ENCODE assay signal across 1 cellular context in genomic region chr17:82435103-82435502, GRCh38.
A peak's percentile ranks its signal among the peaks of the same experiment; 100 is the strongest.
TF ChIP-seq lines count a peak whose summit lies in the region.

No MANE protein-coding gene starts in this region.

TF ChIP-seq in HEK293, 187 proteins besides CTCF, POLR2A, EP300 and RAD21:
- TF ChIP-seq ZNF274 (IDR thresholded peaks at IDR 0.05; ENCODE audit: low read length): no peak
- no peak for TF ChIP-seq ZNF274 (tag by site-specific recombination; IDR thresholded peaks at IDR 0.05; ENCODE audit: borderline replicate concordance)
- TF ChIP-seq, protein P1, sequence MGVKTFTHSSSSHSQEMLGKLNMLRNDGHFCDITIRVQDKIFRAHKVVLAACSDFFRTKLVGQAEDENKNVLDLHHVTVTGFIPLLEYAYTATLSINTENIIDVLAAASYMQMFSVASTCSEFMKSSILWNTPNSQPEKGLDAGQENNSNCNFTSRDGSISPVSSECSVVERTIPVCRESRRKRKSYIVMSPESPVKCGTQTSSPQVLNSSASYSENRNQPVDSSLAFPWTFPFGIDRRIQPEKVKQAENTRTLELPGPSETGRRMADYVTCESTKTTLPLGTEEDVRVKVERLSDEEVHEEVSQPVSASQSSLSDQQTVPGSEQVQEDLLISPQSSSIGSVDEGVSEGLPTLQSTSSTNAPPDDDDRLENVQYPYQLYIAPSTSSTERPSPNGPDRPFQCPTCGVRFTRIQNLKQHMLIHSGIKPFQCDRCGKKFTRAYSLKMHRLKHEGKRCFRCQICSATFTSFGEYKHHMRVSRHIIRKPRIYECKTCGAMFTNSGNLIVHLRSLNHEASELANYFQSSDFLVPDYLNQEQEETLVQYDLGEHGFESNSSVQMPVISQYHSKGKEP (tag by site-specific recombination; IDR thresholded peaks at IDR 0.05): no peak
- peak; percentile 39; the same call in 1 of the 2 replicates for TF ChIP-seq GLIS1 (tag by site-specific recombination; IDR thresholded peaks at IDR 0.05)
- no peak for TF ChIP-seq ZNF366 (tag by site-specific recombination; conservative IDR thresholded peaks at IDR 0.05)
- TF ChIP-seq ZIC2 (tag by site-specific recombination; IDR thresholded peaks at IDR 0.05): peak; percentile 37; the same call in 1 of the 2 replicates
- TF ChIP-seq ZNF660 (tag by site-specific recombination; IDR thresholded peaks at IDR 0.05): no peak
- TF ChIP-seq GLIS2 (tag by site-specific recombination; IDR thresholded peaks at IDR 0.05): peak; percentile 23; the same call in 1 of the 2 replicates
- no peak for TF ChIP-seq HOXD13 (CRISPR knock-in tag; IDR thresholded peaks at IDR 0.05; ENCODE audit: borderline replicate concordance)
